Comparison of ENCODE assay signal across 29 cellular contexts in genomic region chr3:168090306-168091085, GRCh38. TPM values are rescaled to one million over a fixed set of nuclear protein-coding genes. Genes with fewer than 3 reads are reported as not detected.
DNase-seq lines count a peak whose midpoint lies in the region; ATAC-seq, FAIRE-seq and TF ChIP-seq lines count a peak whose summit lies in the region.
"Had no signal": no experiment of that assay in that cellular context is flagged by ENCODE, and none has a peak within 500 bp of the region (broad histone marks: within the 10 kb centered on the region; RNA-seq: fewer than 3 reads in every experiment).

No MANE protein-coding gene starts in this region.

- 74% methylated on average over 6 of the region's 6 CpGs for WGBS in A549 (ENCODE audit: missing lambda C conversion rate)
- WGBS in GM23248 (ENCODE audit: low coverage in 1 of 2, low lambda C conversion rate in 2 of 2, missing lambda C conversion rate in 2 of 2), 2 experiments = 65 to 72% methylated on average over 6 of the region's 6 CpGs

- no peak for FAIRE-seq in A549 (lab: Jason Lieb, UNC)
- FAIRE-seq: endometrium, TTC549 had no signal

- H3F3A ChIP-seq in GM23248 (ENCODE audit: insufficient read depth) = peaks cover 16% of the 10 kb centered on the region

- H4K20me1 ChIP-seq in GM23248 (ENCODE audit: insufficient read depth) = no peaks in the 10 kb centered on the region

- ATAC-seq in A549 = no peak
- no peak for ATAC-seq in WTC11

- no peak overlapping the region for H3K4me3 ChIP-seq in A549
- H3K4me3 ChIP-seq in GM23248 = no peak overlapping the region
- H3K4me3 ChIP-seq: ascending aorta, left ventricle myocardium inferior, SJSA1, skin epidermis had no signal

- H2AFZ ChIP-seq in GM23248 = no peak overlapping the region

- H3K27me3 Mint-ChIP-seq in WTC11 (ENCODE audit: low read depth) (no peaks in the 10 kb centered on the region), mesothelial cell of epicardium (ENCODE audit: low read depth) (no peaks in the 10 kb centered on the region)
- H3K27me3 Mint-ChIP-seq: naive B cell had no signal

- H3K4me1 ChIP-seq in A549 = peaks cover 55% of the 10 kb centered on the region
- H3K4me1 ChIP-seq in GM23248 (ENCODE audit: insufficient read depth) = peaks cover 67% of the 10 kb centered on the region

- H3K9me3 Mint-ChIP-seq in WTC11 = no peaks in the 10 kb centered on the region
- H3K9me3 Mint-ChIP-seq in mesothelial cell of epicardium = peaks cover 2% of the 10 kb centered on the region
- H3K9me3 Mint-ChIP-seq: activated CD4-positive, alpha-beta memory T cell treated with anti-CD3 and anti-CD28 coated beads for 36 hours; naive B cell; stimulated activated naive CD8-positive, alpha-beta T cell treated with anti-CD3 and anti-CD28 coated beads, Interleukin-15, Interleukin-2, amounts not matched to agents 100 ng/mL and 50 ng/mL, for 24 hours had no signal

- H3K27ac ChIP-seq in A549 = no peak overlapping the region
- H3K27ac ChIP-seq in GM23248 = peak overlapping the region; percentile 20
- H3K27ac ChIP-seq: ascending aorta, C4-2B, left ventricle myocardium inferior, SJSA1, skin epidermis had no signal

- no peak for TF ChIP-seq POLR2A in A549 (IDR thresholded peaks at IDR 0.05; ENCODE audit: low read length)

- in situ Hi-C loops in GM23248 (cut with MboI) = loop anchor here (25.0 kb wide), 1 partner anchor 1022 kb away; no protein-coding TSS in a partner anchor

- peak overlapping the region; percentile 64; the same call in 1 of the 2 replicates for H3K27ac Mint-ChIP-seq in WTC11
- peak overlapping the region; percentile 45 for H3K27ac Mint-ChIP-seq in mesothelial cell of epicardium
- H3K27ac Mint-ChIP-seq: activated CD4-positive, alpha-beta memory T cell treated with anti-CD3 and anti-CD28 coated beads for 36 hours; activated naive CD8-positive, alpha-beta T cell; stimulated activated naive CD8-positive, alpha-beta T cell treated with anti-CD3 and anti-CD28 coated beads, Interleukin-15, Interleukin-2, amounts not matched to agents 100 ng/mL and 50 ng/mL, for 24 hours had no signal

- H3K4me3 Mint-ChIP-seq in WTC11 (no peak overlapping the region), mesothelial cell of epicardium (no peak overlapping the region)
- H3K4me3 Mint-ChIP-seq: activated CD4-positive, alpha-beta memory T cell treated with anti-CD3 and anti-CD28 coated beads for 36 hours; activated naive CD8-positive, alpha-beta T cell; naive B cell; stimulated activated naive CD8-positive, alpha-beta T cell treated with anti-CD3 and anti-CD28 coated beads, Interleukin-15, Interleukin-2, amounts not matched to agents 100 ng/mL and 50 ng/mL, for 24 hours had no signal

- H3K4me2 ChIP-seq in A549 (peak overlapping the region; percentile 72), GM23248 (ENCODE audit: unreplicated experiment) (peak overlapping the region; percentile 36)

- H3K9me2 ChIP-seq in GM23248 (ENCODE audit: insufficient read depth) = no peaks in the 10 kb centered on the region

- no peak for DNase-seq in A549 (ENCODE audit: low read depth in 1 of 2, low spot score in 1 of 2)
- peak; percentile 42 for DNase-seq in GM23248
- no peak for DNase-seq in WTC11 (ENCODE audit: low spot score)
- no peak for DNase-seq in mesothelial cell of epicardium (ENCODE audit: low spot score in 2 of 2, unreplicated experiment in 2 of 2)
- no peak for DNase-seq in NCI-H2107 treated with DMSO at 0.1 percent for 48 hours (lab: John Stamatoyannopoulos, UW; ENCODE audit: unreplicated experiment)
- no peak for DNase-seq in hepatic stellate cell (ENCODE audit: low spot score)
- DNase-seq in NK-92 (lab: John Stamatoyannopoulos, UW; ENCODE audit: unreplicated experiment) = no peak
- DNase-seq: activated CD4-positive, alpha-beta memory T cell treated with anti-CD3 and anti-CD28 coated beads for 36 hours; activated CD4-positive, CD25-positive, alpha-beta regulatory T cell treated with anti-CD3 and anti-CD28 coated beads, Interleukin-2, amount 50 U/mL, for 72 hours; Calu3; caudate nucleus; dermis blood vessel endothelial cell; DND-41; Kasumi-1; left ventricle myocardium inferior; MV-4-11; naive B cell; NCI-H146; NCI-H524 treated with DMSO at 0.1 percent for 48 hours; occipital lobe; T-helper 1 cell had no signal

- no peaks in the 10 kb centered on the region for H3K27me3 ChIP-seq in GM23248 (replicated peaks; ENCODE audit: insufficient read depth)
- H3K27me3 ChIP-seq: ascending aorta, SJSA1 had no signal

- POLR2A ChIA-PET in A549 (lab: Yijun Ruan, JAX) (no interaction called here), WTC11 (lab: Charles Lee) (no interaction called here)

- H3K9me3 ChIP-seq in A549 (no peaks in the 10 kb centered on the region), GM23248 (ENCODE audit: low read depth) (no peaks in the 10 kb centered on the region)
- H3K9me3 ChIP-seq: ascending aorta, left ventricle myocardium inferior, SJSA1 had no signal

- H3K9ac ChIP-seq in GM23248 = peak overlapping the region; percentile 6; the same call in 1 of the 2 replicates

- peaks cover 92% of the 10 kb centered on the region for H3K79me2 ChIP-seq in GM23248 (ENCODE audit: insufficient read depth)

- no peak for TF ChIP-seq CTCF in A549 (IDR thresholded peaks at IDR 0.05)
- TF ChIP-seq CTCF in WTC11 (IDR thresholded peaks at IDR 0.05) = no peak
- TF ChIP-seq CTCF in mesothelial cell of epicardium (IDR thresholded peaks at IDR 0.05; ENCODE audit: unreplicated experiment) = no peak

- CTCF ChIA-PET in A549 (lab: Yijun Ruan, JAX) (interaction anchor here (0.6 kb wide), 1 partner anchor 758 kb away, joined by 3 read pairs; no protein-coding TSS in a partner anchor), WTC11 (lab: Charles Lee) (interaction anchor here (0.7 to 1.3 kb wide), 2 partner anchors 16 to 50 kb away, joined by 3 read pairs; no protein-coding TSS in a partner anchor)

- TF ChIP-seq EP300 in A549 (IDR thresholded peaks at IDR 0.05) = no peak

- TF ChIP-seq RAD21 in A549 (conservative IDR thresholded peaks at IDR 0.05 in 1 of 2, IDR thresholded peaks at IDR 0.05 in 1 of 2) = no peak

- no peaks in the 10 kb centered on the region for H3K36me3 ChIP-seq in GM23248 (ENCODE audit: low read depth)
- H3K36me3 ChIP-seq: ascending aorta, left ventricle myocardium inferior, SJSA1 had no signal

- H3K4me1 Mint-ChIP-seq in WTC11 = peaks cover 63% of the 10 kb centered on the region
- peaks cover 77% of the 10 kb centered on the region for H3K4me1 Mint-ChIP-seq in mesothelial cell of epicardium

- H3K36me3 Mint-ChIP-seq in WTC11 (no peaks in the 10 kb centered on the region), mesothelial cell of epicardium (peaks cover under 1% of the 10 kb centered on the region)
- H3K36me3 Mint-ChIP-seq: activated CD4-positive, alpha-beta memory T cell treated with anti-CD3 and anti-CD28 coated beads for 36 hours; activated naive CD8-positive, alpha-beta T cell; naive B cell had no signal

TF ChIP-seq in A549, 52 proteins besides CTCF, POLR2A, EP300 and RAD21:
- no peak for TF ChIP-seq MAX (IDR thresholded peaks at IDR 0.05)
- TF ChIP-seq JUN (IDR thresholded peaks at IDR 0.05) = no peak
- no peak for TF ChIP-seq CBX2 (IDR thresholded peaks at IDR 0.05; ENCODE audit: borderline replicate concordance, low read depth)
- TF ChIP-seq GATA3 (IDR thresholded peaks at IDR 0.05; ENCODE audit: borderline replicate concordance) = no peak
- no peak for TF ChIP-seq RCOR1 (IDR thresholded peaks at IDR 0.05; ENCODE audit: low read depth, low read length)
- no peak for TF ChIP-seq ZFP36 (IDR thresholded peaks at IDR 0.05; ENCODE audit: borderline replicate concordance, partially characterized antibody)
- TF ChIP-seq HES2 (IDR thresholded peaks at IDR 0.05) = no peak
- TF ChIP-seq HOXA7 (CRISPR knock-in tag; IDR thresholded peaks at IDR 0.05) = no peak
- TF ChIP-seq PHF8 (IDR thresholded peaks at IDR 0.05; ENCODE audit: borderline replicate concordance, low read depth) = no peak

TF ChIP-seq in WTC11, 78 proteins besides CTCF, POLR2A, EP300 and RAD21 (continues in another document):
- no peak for TF ChIP-seq SMAD3 (CRISPR knock-in tag; IDR thresholded peaks at IDR 0.05; ENCODE audit: borderline replicate concordance)
- no peak for TF ChIP-seq SP1 (CRISPR knock-in tag; conservative IDR thresholded peaks at IDR 0.05)
- no peak for TF ChIP-seq ATF1 (CRISPR knock-in tag; IDR thresholded peaks at IDR 0.05)
- TF ChIP-seq SOX15 (CRISPR knock-in tag; IDR thresholded peaks at IDR 0.05) = no peak
- TF ChIP-seq JUN (CRISPR knock-in tag; IDR thresholded peaks at IDR 0.05) = no peak
- TF ChIP-seq ZNF425 (CRISPR knock-in tag; conservative IDR thresholded peaks at IDR 0.05) = no peak

RNA-seq across cellular contexts. Expression of gene GOLIM4, which starts 5.2 kb away (rescaled TPM):
- polyA plus RNA-seq in A549 (2011; rRNA removed) (13.8 and 22.4 TPM in 2 replicates), A549 (2017; fragmentation: RNase III; extraction: RNeasy Plus Mini Kit Qiagen cat#74134 plus additional on column Dnase treatment) (23.1 to 24.1 TPM (median 23.6 TPM) in 3 replicates), GM23248 (2016; fragmentation: Nextera tagmentation; extraction: Ambion mirVana) (84.4 TPM in 2 replicates)
- 11.4 and 13.9 TPM in 2 replicates for polyA plus RNA-seq in A549 (2012; cell fraction: cytosol; rRNA removed)
- 8.3 and 10.1 TPM in 2 replicates for polyA plus RNA-seq in A549 (2012; cell fraction: nucleus; rRNA removed)
- polyA minus RNA-seq in A549 (2011; rRNA and poly(A)+ RNA removed) = 15.6 and 21.0 TPM in 2 replicates
- 57.0 and 66.8 TPM in 2 replicates for total RNA-seq in GM23248 (2014; rRNA removed; shearing (Covaris generic))
- total RNA-seq in WTC11 (2021) (23.9 to 30.0 TPM (median 23.9 TPM) in 3 replicates), mesothelial cell of epicardium (88.0 to 93.7 TPM (median 90.7 TPM) in 3 replicates)
